ENCODE assay signal across 8 cellular contexts in the genomic region with DNA sequence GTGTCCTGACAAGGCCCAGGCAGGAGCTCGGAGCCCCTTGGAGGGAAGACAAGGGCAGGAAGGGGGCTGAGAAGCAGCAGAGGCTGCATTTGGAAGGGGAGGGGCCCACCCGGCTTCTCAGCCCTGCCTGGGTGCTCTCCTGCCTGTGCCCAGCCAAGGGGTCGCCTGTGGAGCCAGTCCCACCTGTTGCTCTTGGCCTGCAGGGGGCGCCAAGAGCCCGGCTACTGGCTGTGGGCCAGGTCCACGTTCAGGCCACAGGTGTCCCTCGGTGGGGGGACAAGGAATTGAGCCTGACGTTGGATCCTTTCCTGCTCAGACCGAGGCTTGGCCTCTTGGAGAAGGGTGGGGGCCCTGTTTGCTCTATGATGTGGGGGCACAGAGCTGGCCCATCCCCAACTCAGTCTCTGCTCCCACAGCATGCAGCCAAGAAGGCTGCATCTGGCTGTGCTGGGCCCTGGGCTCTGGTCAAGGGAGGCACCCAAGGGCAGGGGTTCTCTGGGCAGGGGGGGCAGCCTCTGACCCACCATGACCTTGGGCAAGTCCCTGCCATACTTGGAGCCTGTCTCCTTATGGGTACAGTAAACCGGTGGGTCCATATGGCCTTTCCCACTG. TPM values are rescaled to one million over a fixed set of nuclear protein-coding genes. Genes with fewer than 3 reads are reported as not detected.
DNase-seq lines count a peak whose midpoint lies in the region; ATAC-seq, FAIRE-seq and TF ChIP-seq lines count a peak whose summit lies in the region.

No MANE protein-coding gene starts in this region.

- peaks cover 20% of the 10 kb centered on the region for H3K4me1 ChIP-seq in astrocyte (ENCODE audit: insufficient read depth, low read length)

- H3K27me3 ChIP-seq in CD4-positive, alpha-beta T cell (ENCODE audit: control insufficient read depth, insufficient read depth, low read length) = no peaks in the 10 kb centered on the region
- H3K27me3 ChIP-seq in astrocyte (ENCODE audit: insufficient read depth, low read length) = no peaks in the 10 kb centered on the region

- no peak overlapping the region for H3K9ac ChIP-seq in astrocyte (ENCODE audit: low read length)

- CTCF ChIA-PET in CD4-positive, alpha-beta T cell (lab: Charles Lee) = no interaction called here
- CTCF ChIA-PET in T-cell (lab: Charles Lee) = no interaction called here

- no peaks in the 10 kb centered on the region for H3K9me3 ChIP-seq in CD4-positive, alpha-beta T cell (ENCODE audit: control insufficient read depth, low read length)
- H3K9me3 ChIP-seq in astrocyte (ENCODE audit: insufficient read depth, low read depth, low read length) = no peaks in the 10 kb centered on the region

- POLR2A ChIA-PET in CD4-positive, alpha-beta T cell (lab: Charles Lee) = no interaction called here
- POLR2A ChIA-PET in T-cell (lab: Charles Lee) = no interaction called here

- intact Hi-C loops in CD4-positive, alpha-beta T cell (cut with DNase I, micrococcal nuclease) = loop anchor here (1.0 to 10.0 kb wide), 5 partner anchors 143 to 830 kb away; a partner anchor contains a TSS
- intact Hi-C loops in lower leg skin (cut with DNase I; ENCODE audit: low total_unique reads) = loop anchor here (10.0 kb wide), 1 partner anchor 143 kb away; no protein-coding TSS in a partner anchor

- H3K36me3 Mint-ChIP-seq in CD4-positive, alpha-beta T cell (ENCODE audit: low read depth) = no peaks in the 10 kb centered on the region
- H3K36me3 Mint-ChIP-seq in T-cell (no peaks in the 10 kb centered on the region), astrocyte (ENCODE audit: low read depth, unreplicated experiment) (peaks cover 10% of the 10 kb centered on the region)

- no peaks in the 10 kb centered on the region for H3K9me3 Mint-ChIP-seq in CD4-positive, alpha-beta T cell
- no peaks in the 10 kb centered on the region for H3K9me3 Mint-ChIP-seq in T-cell
- no peaks in the 10 kb centered on the region for H3K9me3 Mint-ChIP-seq in astrocyte (ENCODE audit: unreplicated experiment)

- H4K20me1 ChIP-seq in astrocyte (ENCODE audit: insufficient read depth, low read length) = peaks cover 73% of the 10 kb centered on the region

- no peak overlapping the region for H3K27ac ChIP-seq in CD4-positive, alpha-beta T cell (ENCODE audit: low read depth, low read length)
- no peak overlapping the region for H3K27ac ChIP-seq in astrocyte (ENCODE audit: low read depth, low read length)

- no peaks in the 10 kb centered on the region for H3K79me2 ChIP-seq in astrocyte (ENCODE audit: insufficient read depth, low read length)

- H3K36me3 ChIP-seq in astrocyte (ENCODE audit: insufficient read depth, low read length) = no peaks in the 10 kb centered on the region

- no peaks in the 10 kb centered on the region for H3K4me1 Mint-ChIP-seq in CD4-positive, alpha-beta T cell (ENCODE audit: low read depth)
- H3K4me1 Mint-ChIP-seq in T-cell = no peaks in the 10 kb centered on the region
- H3K4me1 Mint-ChIP-seq in astrocyte (ENCODE audit: low read depth, unreplicated experiment) = peaks cover under 1% of the 10 kb centered on the region

- TF ChIP-seq CTCF in CD4-positive, alpha-beta T cell (IDR thresholded peaks at IDR 0.05) = peak; percentile 66
- peak; percentile 44 for TF ChIP-seq CTCF in astrocyte (IDR thresholded peaks at IDR 0.05; ENCODE audit: insufficient read depth, low read depth, low read length)
- TF ChIP-seq CTCF in lower leg skin (IDR thresholded peaks at IDR 0.05) = no peak

- H3K4me3 Mint-ChIP-seq in CD4-positive, alpha-beta T cell = no peak overlapping the region
- no peak overlapping the region for H3K4me3 Mint-ChIP-seq in T-cell
- no peak overlapping the region for H3K4me3 Mint-ChIP-seq in astrocyte (ENCODE audit: unreplicated experiment)

- TF ChIP-seq POLR2A in lower leg skin (IDR thresholded peaks at IDR 0.05) = no peak

- peak; percentile 20 to 64 (median 30) for DNase-seq in CD4-positive, alpha-beta T cell
- peak; percentile 61 for DNase-seq in HTR-8/SVneo (ENCODE audit: insufficient read length, low spot score)
- peak in 28 of 34 experiments; percentile 12 to 58 (median 34) for DNase-seq in T-cell
- DNase-seq in astrocyte (ENCODE audit: low read depth) = no peak
- peak; percentile 58 for DNase-seq in left lobe of liver (ENCODE audit: low spot score)
- peak; percentile 16 for DNase-seq in stimulated activated CD8-positive, alpha-beta memory T cell treated with anti-CD3 and anti-CD28 coated beads, Interleukin-12 subunit alpha, Interleukin-12 subunit beta, amount 100 ng/mL, for 4 hours (ENCODE audit: low read depth)
- DNase-seq in lower leg skin (ENCODE audit: low spot score in 2 of 2) = no peak

- no peak for FAIRE-seq in HTR-8/SVneo (lab: Jason Lieb, UNC)
- FAIRE-seq in astrocyte (lab: Jason Lieb, UNC) = no peak

- peak overlapping the region; percentile 28 for H3K4me2 ChIP-seq in astrocyte (ENCODE audit: low read length)

- peaks cover 7% of the 10 kb centered on the region for H3K27me3 Mint-ChIP-seq in CD4-positive, alpha-beta T cell
- peaks cover 0 to 2% of the 10 kb centered on the region in 2 donors for H3K27me3 Mint-ChIP-seq in T-cell
- peaks cover 4% of the 10 kb centered on the region for H3K27me3 Mint-ChIP-seq in astrocyte (ENCODE audit: low read depth, unreplicated experiment)

- 22 to 28% methylated on average over 7 to 8 of the region's 10 CpGs for WGBS in lower leg skin, 2 donors

- no peak overlapping the region for H3K4me3 ChIP-seq in astrocyte (ENCODE audit: insufficient read depth, low read depth, low read length)
- no peak overlapping the region for H3K4me3 ChIP-seq in lower leg skin (ENCODE audit: low read depth, poor library complexity, severe bottlenecking)

- no peak overlapping the region for H2AFZ ChIP-seq in astrocyte (ENCODE audit: low read depth, low read length)

- peak; percentile 49 for ATAC-seq in CD4-positive, alpha-beta T cell (ENCODE audit: poor library complexity)
- ATAC-seq in T-cell (replicated peaks in 1 of 4) (peak; percentile 46 to 63 (median 56)), left lobe of liver (peak; percentile 59), HG02884 (IDR thresholded peaks at IDR 0.05; ENCODE audit: unreplicated experiment) (no peak)

- no peak overlapping the region for H3K27ac Mint-ChIP-seq in CD4-positive, alpha-beta T cell
- H3K27ac Mint-ChIP-seq in T-cell (no peak overlapping the region), astrocyte (ENCODE audit: unreplicated experiment) (no peak overlapping the region)

RNA-seq across cellular contexts. Expression of a gene that starts 10.9 kb away (rescaled TPM):
- total RNA-seq in CD4-positive, alpha-beta T cell = not detected
- not detected for total RNA-seq in T-cell
- 0.91 and 1.2 TPM in 2 replicates for total RNA-seq in astrocyte
- total RNA-seq in left lobe of liver = 0.35 TPM
- 10 to 100 TPM in 3 of 4 donors, 1 to 10 TPM in 1; 9.4 to 18.8 (median 14.5) TPM for total RNA-seq in lower leg skin

Comparison
In these comparisons a context has a peak if more than half of its experiments do, and no peak if none do; other contexts are left out.
1. DNase-seq: peak in CD4-positive, alpha-beta T cell (10 of 10), HTR-8/SVneo (single experiment), T-cell (28 of 34), left lobe of liver (single experiment) and stimulated activated CD8-positive, alpha-beta memory T cell treated with anti-CD3 and anti-CD28 coated beads, Interleukin-12 subunit alpha, Interleukin-12 subunit beta, amount 100 ng/mL, for 4 hours (single experiment); none in astrocyte (single experiment) and lower leg skin (0 of 2).
2. CTCF ChIP-seq: peak in CD4-positive, alpha-beta T cell (single experiment) and astrocyte (single experiment); none in lower leg skin (0 of 3).